In genomic region chr3:123789160-123789559, GRCh38 we compare ENCODE assay signal across 16 cellular contexts.
DNase-seq lines count a peak whose midpoint lies in the region; ATAC-seq and TF ChIP-seq lines count a peak whose summit lies in the region.
"Had no signal": no experiment of that assay in that cellular context is flagged by ENCODE, and none has a peak within 500 bp of the region (broad histone marks: within the 10 kb centered on the region; RNA-seq: fewer than 3 reads in every experiment).

No MANE protein-coding gene starts in this region.

- peak overlapping the region; percentile 51 for H3K4me2 ChIP-seq in GM23248 (ENCODE audit: unreplicated experiment)
- H3K4me2 ChIP-seq: KMS-11, PC-9 had no signal

- peaks cover 48% of the 10 kb centered on the region for H3K4me1 ChIP-seq in GM23248 (ENCODE audit: insufficient read depth)
- H3K4me1 ChIP-seq in ascending aorta: peaks cover 0 to 8% of the 10 kb centered on the region in 2 donors
- H3K4me1 ChIP-seq in thoracic aorta (ENCODE audit: control insufficient read depth in 1 of 2, low read depth in 2 of 2): peaks cover 5 to 27% of the 10 kb centered on the region in 2 donors
- no peaks in the 10 kb centered on the region for H3K4me1 ChIP-seq in prostate gland (replicated peaks)

- no peak overlapping the region for H3K4me3 Mint-ChIP-seq in natural killer cell

- TF ChIP-seq CTCF in ascending aorta (IDR thresholded peaks at IDR 0.05): no peak
- TF ChIP-seq CTCF in thoracic aorta (IDR thresholded peaks at IDR 0.05): no peak
- TF ChIP-seq CTCF in prostate gland (IDR thresholded peaks at IDR 0.05): no peak
- TF ChIP-seq CTCF in natural killer cell (IDR thresholded peaks at IDR 0.05): no peak

- no peak overlapping the region for H3K9ac ChIP-seq in GM23248
- H3K9ac ChIP-seq: KMS-11 had no signal

- no peaks in the 10 kb centered on the region for H3K4me1 Mint-ChIP-seq in natural killer cell

- peaks cover 36% of the 10 kb centered on the region for H3F3A ChIP-seq in GM23248 (ENCODE audit: insufficient read depth)

- peaks cover 30% of the 10 kb centered on the region; the same call in 1 of the 2 replicates for H3K36me3 ChIP-seq in GM23248 (ENCODE audit: low read depth)
- H3K36me3 ChIP-seq in ascending aorta: peaks cover 10 to 14% of the 10 kb centered on the region in 2 donors
- H3K36me3 ChIP-seq in thoracic aorta: peaks cover 8% of the 10 kb centered on the region
- H3K36me3 ChIP-seq in prostate gland: no peaks in the 10 kb centered on the region

- in situ Hi-C loops in GM23248 (cut with MboI): no loop called here

- TF ChIP-seq POLR2A in prostate gland (IDR thresholded peaks at IDR 0.05): no peak

- DNase-seq in GM23248 (no peak), ascending aorta (ENCODE audit: low spot score in 2 of 2) (no peak), islet precursor cell (peak; percentile 90), thoracic aorta (ENCODE audit: low spot score) (no peak), hepatic stellate cell (ENCODE audit: low spot score) (no peak), prostate gland (ENCODE audit: low spot score) (no peak), natural killer cell (no peak)
- DNase-seq: AML-193, DMS53, HCEC 1CT, NCI-H1436, NCI-H2029, NCI-H510A treated with DMSO at 0.1 percent for 48 hours had no signal

- H3K9me2 ChIP-seq in GM23248 (ENCODE audit: insufficient read depth): no peaks in the 10 kb centered on the region

- H3K79me2 ChIP-seq in GM23248 (ENCODE audit: insufficient read depth): peaks cover 31% of the 10 kb centered on the region

- 97% methylated on average over 9 of the region's 9 CpGs for WGBS in GM23248 (ENCODE audit: low coverage in 1 of 2, low lambda C conversion rate in 2 of 2, missing lambda C conversion rate in 2 of 2), 2 experiments
- 96% methylated on average over 9 of the region's 9 CpGs for WGBS in prostate gland

- H4K20me1 ChIP-seq in GM23248 (ENCODE audit: insufficient read depth): no peaks in the 10 kb centered on the region

- H2AFZ ChIP-seq in GM23248: no peak overlapping the region
- H2AFZ ChIP-seq: PC-9 had no signal

- intact Hi-C loops in ascending aorta (cut with DNase I) (no loop called here), prostate gland (cut with DNase I) (no loop called here), natural killer cell (cut with micrococcal nuclease) (no loop called here)

- H3K36me3 Mint-ChIP-seq in natural killer cell: no peaks in the 10 kb centered on the region

- H3K9me3 ChIP-seq in GM23248 (ENCODE audit: low read depth) (no peaks in the 10 kb centered on the region), ascending aorta (no peaks in the 10 kb centered on the region), thoracic aorta (no peaks in the 10 kb centered on the region), prostate gland (no peaks in the 10 kb centered on the region)

- ATAC-seq in thoracic aorta (ENCODE audit: insufficient number of reproducible peaks, low FRiP score, low read depth): no peak
- ATAC-seq in natural killer cell: no peak
- ATAC-seq: HepG2 had no signal

- H3K4me3 ChIP-seq in GM23248 (no peak overlapping the region), ascending aorta (no peak overlapping the region), thoracic aorta (no peak overlapping the region), prostate gland (no peak overlapping the region)
- H3K4me3 ChIP-seq: PC-9 had no signal

- H3K27me3 Mint-ChIP-seq in natural killer cell (ENCODE audit: low read depth in 2 of 2): peaks cover 6 to 9% of the 10 kb centered on the region in 2 donors

- H3K27me3 ChIP-seq in GM23248 (replicated peaks; ENCODE audit: insufficient read depth): no peaks in the 10 kb centered on the region
- no peaks in the 10 kb centered on the region for H3K27me3 ChIP-seq in ascending aorta
- no peaks in the 10 kb centered on the region for H3K27me3 ChIP-seq in thoracic aorta (replicated peaks; ENCODE audit: insufficient read depth)
- H3K27me3 ChIP-seq in prostate gland (replicated peaks; ENCODE audit: insufficient read depth): peaks cover 3% of the 10 kb centered on the region

- no peak overlapping the region for H3K27ac Mint-ChIP-seq in natural killer cell

- H3K9me3 Mint-ChIP-seq in natural killer cell: no peaks in the 10 kb centered on the region

- H3K27ac ChIP-seq in GM23248: peak overlapping the region; percentile 47
- peak overlapping the region; percentile 2 to 32 for H3K27ac ChIP-seq in ascending aorta
- H3K27ac ChIP-seq in thoracic aorta: peak overlapping the region; percentile 4
- H3K27ac ChIP-seq in prostate gland: no peak overlapping the region
- H3K27ac ChIP-seq: KMS-11, PC-9 had no signal

Comparison
In these comparisons a context has a peak if more than half of its experiments do, and no peak if none do; other contexts are left out.
1. H3K27ac ChIP-seq: peak in GM23248 (single experiment), ascending aorta (2 of 2) and thoracic aorta (2 of 2); none in prostate gland (0 of 2).